Comparison of ENCODE assay signal across 14 cellular contexts in the genomic region with DNA sequence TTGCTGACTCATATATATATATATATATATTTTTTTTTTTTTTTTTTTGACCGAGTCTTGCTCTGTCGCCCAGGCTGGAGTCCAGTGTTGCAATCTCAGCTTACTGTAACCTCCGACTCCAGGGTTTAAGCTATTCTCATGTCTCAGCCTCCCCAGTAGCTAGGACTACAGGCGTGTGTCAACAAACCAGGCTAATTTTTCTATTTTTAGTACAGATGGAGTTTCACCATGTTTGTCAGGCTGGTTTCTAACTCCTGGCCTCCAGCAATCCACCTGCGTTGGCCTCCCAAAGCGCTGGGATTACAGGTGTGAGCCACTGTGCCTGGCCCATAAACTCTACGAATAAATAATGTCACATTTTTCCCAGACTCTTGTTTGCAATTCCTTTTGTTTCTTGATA. TPM values are rescaled to one million over a fixed set of nuclear protein-coding genes. Genes with fewer than 3 reads are reported as not detected.
A peak's percentile ranks its signal among the peaks of the same experiment; 100 is the strongest.
DNase-seq lines count a peak whose midpoint lies in the region; TF ChIP-seq lines count a peak whose summit lies in the region.
"Had no signal": no experiment of that assay in that cellular context is flagged by ENCODE, and none has a peak within 500 bp of the region (broad histone marks: within the 10 kb centered on the region; RNA-seq: fewer than 3 reads in every experiment).

No MANE protein-coding gene starts in this region.

- H3K4me3 ChIP-seq in epithelial cell of esophagus (ENCODE audit: low read length) = no peak overlapping the region
- H3K4me3 ChIP-seq in trophoblast cell (ENCODE audit: low read depth, low read length) = no peak overlapping the region
- no peak overlapping the region for H3K4me3 ChIP-seq in neural progenitor cell
- no peak overlapping the region for H3K4me3 ChIP-seq in testis

- H3K27ac ChIP-seq in trophoblast cell (ENCODE audit: low read depth, low read length) (no peak overlapping the region), neural progenitor cell (no peak overlapping the region), testis (no peak overlapping the region)

- H3K9ac ChIP-seq in trophoblast cell (ENCODE audit: low read length) (no peak overlapping the region), neural progenitor cell (no peak overlapping the region)

- no peak overlapping the region for H2AK5ac ChIP-seq in trophoblast cell (ENCODE audit: low read length)

- H3K4me2 ChIP-seq in trophoblast cell (ENCODE audit: low read length) (no peak overlapping the region), neural progenitor cell (no peak overlapping the region)

- no CpG with 5 or more reads among the region's 7 CpGs for WGBS in trophoblast cell (ENCODE audit: extremely low coverage, insufficient coverage, insufficient read length)
- WGBS in testis, 2 donors = 88 to 91% methylated on average over 7 of the region's 7 CpGs

- peak; percentile 72 for DNase-seq in EL
- peak; percentile 44 for DNase-seq in NCI-H748 treated with DMSO at 0.1 percent for 48 hours (lab: John Stamatoyannopoulos, UW)
- DNase-seq in epithelial cell of esophagus (ENCODE audit: low read depth) = peak; percentile 91
- DNase-seq in trophoblast cell = peak; percentile 72 to 77
- DNase-seq in activated naive CD4-positive, alpha-beta T cell (lab: John Stamatoyannopoulos, UW) = no peak
- DNase-seq in cortex of kidney (lab: John Stamatoyannopoulos, UW) = no peak
- DNase-seq in neural progenitor cell (ENCODE audit: low spot score) = no peak
- DNase-seq in testis = no peak
- DNase-seq: activated CD4-positive, alpha-beta T cell treated with anti-CD3 and anti-CD28 coated beads for 48 hours; midbrain; NCI-H1694; stimulated activated CD4-positive, alpha-beta T cell treated with anti-CD3 and anti-CD28 coated beads, Interleukin-4, amount 100 ng/mL, for 1 hour; stimulated activated naive B cell treated with anti-CD40 and anti-IgM and Interleukin-4, amounts not matched to agents 10 μg/mL and 1 μg/mL and 100 μg/mL, for 72 hours had no signal

- peaks cover 11% of the 10 kb centered on the region for H3F3A ChIP-seq in neural progenitor cell (ENCODE audit: low read depth)

- H3K27me3 ChIP-seq in trophoblast cell (ENCODE audit: insufficient read depth, low read length) (no peaks in the 10 kb centered on the region), neural progenitor cell (peaks cover 37% of the 10 kb centered on the region), testis (no peaks in the 10 kb centered on the region)

- no peak overlapping the region for H3K4ac ChIP-seq in trophoblast cell (ENCODE audit: low read depth, low read length)

- H3K9me3 Mint-ChIP-seq in neural progenitor cell = peaks cover 2% of the 10 kb centered on the region
- H3K9me3 Mint-ChIP-seq: activated T-helper 2 cell treated with anti-CD3 and anti-CD28 coated beads, Interferon-gamma antibody, Interleukin-2, Interleukin-4, amounts not matched to agents 10 μg/mL and 5 μg/mL and 100 μg/mL, durations not matched to agents 14 hours and 24 hours and 36 hours; stimulated activated naive B cell treated with anti-CD40 and anti-IgM and Interleukin-4, amounts not matched to agents 10 μg/mL and 1 μg/mL and 100 μg/mL, for 72 hours had no signal

- no peak overlapping the region for H2BK120ac ChIP-seq in trophoblast cell (ENCODE audit: insufficient read depth, low read length, poor library complexity)

- intact Hi-C loops in testis (cut with DNase I; ENCODE audit: low total_unique reads) = no loop called here

- H3K14ac ChIP-seq in trophoblast cell (ENCODE audit: low read length) = no peak overlapping the region

- H3K4me3 Mint-ChIP-seq in neural progenitor cell = no peak overlapping the region
- H3K4me3 Mint-ChIP-seq: stimulated activated naive B cell treated with anti-CD40 and anti-IgM and Interleukin-4, amounts not matched to agents 10 μg/mL and 1 μg/mL and 100 μg/mL, for 72 hours had no signal

- TF ChIP-seq POLR2A in testis (IDR thresholded peaks at IDR 0.05) = no peak

- H3K27me3 Mint-ChIP-seq in neural progenitor cell (ENCODE audit: insufficient read depth, low read depth) = peaks cover 4% of the 10 kb centered on the region

- H2BK5ac ChIP-seq in trophoblast cell (ENCODE audit: low read depth, low read length, poor library complexity) = no peak overlapping the region

- H2AFZ ChIP-seq in trophoblast cell (ENCODE audit: insufficient read depth, low read length, poor library complexity) (no peak overlapping the region), neural progenitor cell (replicated peaks) (no peak overlapping the region)

- H3K27ac Mint-ChIP-seq in neural progenitor cell = no peak overlapping the region
- H3K27ac Mint-ChIP-seq: activated T-helper 2 cell treated with anti-CD3 and anti-CD28 coated beads, Interferon-gamma antibody, Interleukin-2, Interleukin-4, amounts not matched to agents 10 μg/mL and 5 μg/mL and 100 μg/mL, durations not matched to agents 14 hours and 24 hours and 36 hours; stimulated activated naive B cell treated with anti-CD40 and anti-IgM and Interleukin-4, amounts not matched to agents 10 μg/mL and 1 μg/mL and 100 μg/mL, for 72 hours had no signal

- H2BK12ac ChIP-seq in trophoblast cell (ENCODE audit: low read length) = no peak overlapping the region

- H3K23ac ChIP-seq in trophoblast cell (ENCODE audit: low read length) = no peak overlapping the region

- H4K20me1 ChIP-seq in neural progenitor cell (ENCODE audit: low read depth) = peaks cover 3% of the 10 kb centered on the region

- TF ChIP-seq CTCF in epithelial cell of esophagus (IDR thresholded peaks at IDR 0.05; ENCODE audit: insufficient read depth, low read depth, low read length, missing control alignments) (no peak), neural progenitor cell (IDR thresholded peaks at IDR 0.05) (no peak), testis (IDR thresholded peaks at IDR 0.05) (no peak)

- H3K36me3 ChIP-seq in trophoblast cell (ENCODE audit: control insufficient read depth in 1 of 2, insufficient read depth in 2 of 2, low read length in 2 of 2) = no peaks in the 10 kb centered on the region
- H3K36me3 ChIP-seq in neural progenitor cell = no peaks in the 10 kb centered on the region
- no peaks in the 10 kb centered on the region for H3K36me3 ChIP-seq in testis (ENCODE audit: low read depth, missing control alignments)

- no peak overlapping the region for H4K8ac ChIP-seq in trophoblast cell (ENCODE audit: low read depth, low read length)

- peaks cover 7% of the 10 kb centered on the region for H3K36me3 Mint-ChIP-seq in neural progenitor cell
- H3K36me3 Mint-ChIP-seq: stimulated activated naive B cell treated with anti-CD40 and anti-IgM and Interleukin-4, amounts not matched to agents 10 μg/mL and 1 μg/mL and 100 μg/mL, for 72 hours had no signal

- no peak overlapping the region for H4K12ac ChIP-seq in trophoblast cell (ENCODE audit: low read depth, low read length)

- no peak overlapping the region for H4K91ac ChIP-seq in trophoblast cell (ENCODE audit: low read depth, low read length)

- H3K4me1 Mint-ChIP-seq in neural progenitor cell = peaks cover 44% of the 10 kb centered on the region

- H3K79me1 ChIP-seq in trophoblast cell (ENCODE audit: low read length) = peaks cover 4% of the 10 kb centered on the region

- H3K4me1 ChIP-seq in trophoblast cell (ENCODE audit: control insufficient read depth in 1 of 2, insufficient read depth in 2 of 2, low read length in 2 of 2) (peaks cover 7 to 11% of the 10 kb centered on the region in 2 experiments), neural progenitor cell (no peaks in the 10 kb centered on the region), testis (peaks cover 5% of the 10 kb centered on the region)

- no peak overlapping the region for H3K18ac ChIP-seq in trophoblast cell (ENCODE audit: low read length)

- H3K79me2 ChIP-seq in trophoblast cell (ENCODE audit: control insufficient read depth, insufficient read depth, low read length, poor library complexity) (no peaks in the 10 kb centered on the region), neural progenitor cell (ENCODE audit: low read depth) (no peaks in the 10 kb centered on the region)

- H3K9me3 ChIP-seq in trophoblast cell (ENCODE audit: insufficient read depth, low read depth, low read length) (no peaks in the 10 kb centered on the region), neural progenitor cell (ENCODE audit: low read depth) (no peaks in the 10 kb centered on the region), testis (no peaks in the 10 kb centered on the region)

RNA-seq across cellular contexts. Expression of a gene that starts 4.8 kb away (rescaled TPM):
- polyA plus RNA-seq in trophoblast cell (2013) = 6.9 TPM in 2 replicates
- total RNA-seq in neural progenitor cell (ENCODE audit: low replicate concordance) = 2.2 and 2.8 TPM in 2 replicates
- 10 to 100 TPM; 28.8 to 44.7 TPM for total RNA-seq in testis
- 16.8 TPM for polyA plus RNA-seq in testis (ENCODE audit: insufficient read depth, low read depth, low replicate concordance)

RNA-seq across cellular contexts. Expression of a gene that starts 38.5 kb away (rescaled TPM):
- not detected in 2 replicates for polyA plus RNA-seq in trophoblast cell (2013)
- total RNA-seq in neural progenitor cell (ENCODE audit: low replicate concordance) (not detected in 2 replicates), testis (under 1 TPM; 0.31 TPM)
- 0.30 TPM for polyA plus RNA-seq in testis (ENCODE audit: insufficient read depth, low read depth, low replicate concordance)
- total RNA-seq: activated T-helper 2 cell treated with anti-CD3 and anti-CD28 coated beads, Interferon-gamma antibody, Interleukin-2, Interleukin-4, amounts not matched to agents 10 μg/mL and 5 μg/mL and 100 μg/mL, durations not matched to agents 14 hours and 24 hours and 36 hours had no signal

Comparison
In these comparisons a context has a peak if more than half of its experiments do, and no peak if none do; other contexts are left out.
1. DNase-seq: peak in EL (single experiment), NCI-H748 treated with DMSO at 0.1 percent for 48 hours (single experiment), epithelial cell of esophagus (single experiment) and trophoblast cell (2 of 2); none in activated naive CD4-positive, alpha-beta T cell (0 of 4), cortex of kidney (single experiment), neural progenitor cell (single experiment) and testis (single experiment).